Comparison of ENCODE assay signal across 8 cellular contexts in genomic region chr9:1051286-1052118, GRCh38. TPM values are rescaled to one million over a fixed set of nuclear protein-coding genes. Genes with fewer than 3 reads are reported as not detected.
DNase-seq lines count a peak whose midpoint lies in the region; ATAC-seq lines count a peak whose summit lies in the region.

No MANE protein-coding gene starts in this region.

- DNase-seq in Right ventricle myocardium inferior (ENCODE audit: missing footprints), result no peak
- no peak for DNase-seq in cardiac septum (ENCODE audit: low spot score)
- DNase-seq in NT2/D1 (ENCODE audit: low read depth, low spot score), result peak; percentile 30
- peak; percentile 63 for DNase-seq in germinal center (ENCODE audit: low spot score)
- peak; percentile 63 for DNase-seq in pons (ENCODE audit: low spot score)
- DNase-seq in SKM-1 treated with dmso at 0.1 percent for 144 hours (lab: John Stamatoyannopoulos, UW; ENCODE audit: unreplicated experiment), result no peak

- peaks cover 34% of the 10 kb centered on the region for H3K9me3 ChIP-seq in NT2/D1 (ENCODE audit: insufficient read depth, low read length)

- peaks cover 5% of the 10 kb centered on the region for H3K36me3 ChIP-seq in NT2/D1 (ENCODE audit: insufficient read depth, insufficient read length, low read length)

- peak; percentile 17 for ATAC-seq in Right ventricle myocardium inferior
- ATAC-seq in GM21381 (IDR thresholded peaks at IDR 0.05; ENCODE audit: unreplicated experiment), result no peak
- no peak for ATAC-seq in HG03025 (IDR thresholded peaks at IDR 0.05; ENCODE audit: low FRiP score, unreplicated experiment)

- peaks cover 19% of the 10 kb centered on the region for H3K27me3 ChIP-seq in NT2/D1 (ENCODE audit: insufficient read depth, insufficient read length)

- intact Hi-C loops in Right ventricle myocardium inferior (cut with DNase I), result no loop called here
- intact Hi-C loops in cardiac septum (cut with DNase I), result no loop called here

- H3K4me1 ChIP-seq in NT2/D1 (ENCODE audit: insufficient read depth, insufficient read length), result peaks cover 2% of the 10 kb centered on the region

- H3K4me3 ChIP-seq in NT2/D1 (ENCODE audit: insufficient read length, low read depth), result peak overlapping the region; percentile 54

- H3K9ac ChIP-seq in NT2/D1 (ENCODE audit: insufficient read length, low read depth), result peak overlapping the region; percentile 84

RNA-seq across cellular contexts. Expression of gene DMRT2, which starts 1.3 kb away (rescaled TPM):
- total RNA-seq in Right ventricle myocardium inferior, result not detected
- total RNA-seq in cardiac septum, result 0.19 TPM

Comparison
In these comparisons a context has a peak if more than half of its experiments do, and no peak if none do; other contexts are left out.
1. DNase-seq: peak in NT2/D1 (single experiment), germinal center (single experiment) and pons (single experiment); none in Right ventricle myocardium inferior (single experiment), cardiac septum (single experiment) and SKM-1 treated with dmso at 0.1 percent for 144 hours (single experiment).